Comparison of ENCODE assay signal across 25 cellular contexts in genomic region chr3:160617636-160618035, GRCh38. TPM values are rescaled to one million over a fixed set of nuclear protein-coding genes. Genes with fewer than 3 reads are reported as not detected.
"Had no signal": no experiment of that assay in that cellular context is flagged by ENCODE, and none has a peak within 500 bp of the region (broad histone marks: within the 10 kb centered on the region; RNA-seq: fewer than 3 reads in every experiment).

No MANE protein-coding gene starts in this region.

- H3K4me1 Mint-ChIP-seq: activated B cell treated with CpG ODN at 0.5 μM for 24 hours; central memory CD8-positive, alpha-beta T cell; naive thymus-derived CD4-positive, alpha-beta T cell had no signal

- H3K9me3 Mint-ChIP-seq: activated B cell treated with CpG ODN at 0.5 μM for 24 hours; activated naive CD4-positive, alpha-beta T cell treated with anti-CD3 and anti-CD28 coated beads, Interleukin-2, amount 50 U/mL, for 72 hours; central memory CD8-positive, alpha-beta T cell; naive thymus-derived CD4-positive, alpha-beta T cell had no signal

- DNase-seq: activated B cell treated with CpG ODN at 0.5 μM for 24 hours; activated CD4-positive, alpha-beta T cell treated with anti-CD3 and anti-CD28 coated beads for 48 hours; activated CD8-positive, alpha-beta memory T cell treated with anti-CD3 and anti-CD28 coated beads, Interleukin-2, amount 50 U/mL, for 4 hours; activated CD8-positive, alpha-beta T cell treated with anti-CD3 and anti-CD28 coated beads, Interleukin-2, amount 10 ng/mL, durations not matched to agents 7 days and 5 days; activated gamma-delta T cell; activated T-cell treated with anti-CD3 and anti-CD28 coated beads, Interleukin-2, amount 50 U/mL, for 48 hours; amygdala; effector CD8-positive, alpha-beta T cell; gastrocnemius medialis; heart left ventricle; islet precursor cell; naive thymus-derived CD4-positive, alpha-beta T cell; posterior cingulate gyrus; retina; stimulated activated CD4-positive, alpha-beta T cell treated with anti-CD3 and anti-CD28 coated beads, Interleukin-4, amount 100 ng/mL, for 24 hours; stimulated activated naive CD4-positive, alpha-beta T cell treated with Interleukin-2 at 50 U/mL for 16 hours; substantia nigra; T-helper 2 cell; transverse colon had no signal

- H3K4me1 ChIP-seq: transverse colon had no signal

- H3K27ac ChIP-seq: body of pancreas, neutrophil, skin epidermis had no signal

- H3K9me3 ChIP-seq: body of pancreas, gastrocnemius medialis, heart left ventricle, mucosa of descending colon, neutrophil, transverse colon had no signal

- H3K36me3 Mint-ChIP-seq: activated naive CD4-positive, alpha-beta T cell treated with anti-CD3 and anti-CD28 coated beads, Interleukin-2, amount 50 U/mL, for 72 hours; naive thymus-derived CD4-positive, alpha-beta T cell had no signal

- H3K36me3 ChIP-seq: gastrocnemius medialis, heart left ventricle, neutrophil, transverse colon had no signal

- H3K27ac Mint-ChIP-seq: activated B cell treated with CpG ODN at 0.5 μM for 24 hours; activated CD8-positive, alpha-beta T cell treated with anti-CD3 and anti-CD28 coated beads, Interleukin-2, amount 10 ng/mL, durations not matched to agents 7 days and 5 days; activated naive CD4-positive, alpha-beta T cell treated with anti-CD3 and anti-CD28 coated beads, Interleukin-2, amount 50 U/mL, for 72 hours; naive thymus-derived CD4-positive, alpha-beta T cell had no signal

- ATAC-seq: activated CD8-positive, alpha-beta T cell treated with anti-CD3 and anti-CD28 coated beads, Interleukin-2, amount 10 ng/mL, durations not matched to agents 7 days and 5 days; activated naive CD4-positive, alpha-beta T cell treated with anti-CD3 and anti-CD28 coated beads, Interleukin-2, amount 50 U/mL, for 72 hours; naive thymus-derived CD4-positive, alpha-beta T cell had no signal

- H3K4me3 ChIP-seq: body of pancreas, gastrocnemius medialis, heart left ventricle, mucosa of descending colon, skin epidermis, transverse colon had no signal

- H3K27me3 ChIP-seq: body of pancreas, gastrocnemius medialis, heart left ventricle, transverse colon had no signal

- H3K4me3 Mint-ChIP-seq: activated B cell treated with CpG ODN at 0.5 μM for 24 hours; activated CD8-positive, alpha-beta T cell treated with anti-CD3 and anti-CD28 coated beads, Interleukin-2, amount 10 ng/mL, durations not matched to agents 7 days and 5 days; central memory CD8-positive, alpha-beta T cell; naive thymus-derived CD4-positive, alpha-beta T cell had no signal

RNA-seq across cellular contexts. Expression of gene ARL14, which starts 59.3 kb away (rescaled TPM):
- total RNA-seq: activated CD8-positive, alpha-beta T cell treated with anti-CD3 and anti-CD28 coated beads, Interleukin-2, amount 10 ng/mL, durations not matched to agents 7 days and 5 days; activated naive CD4-positive, alpha-beta T cell treated with anti-CD3 and anti-CD28 coated beads, Interleukin-2, amount 50 U/mL, for 72 hours; gastrocnemius medialis; heart left ventricle; naive thymus-derived CD4-positive, alpha-beta T cell had no signal
- polyA plus RNA-seq: heart left ventricle; naive thymus-derived CD4-positive, alpha-beta T cell had no signal
